ENCODE assay signal across 9 cellular contexts in the genomic region with DNA sequence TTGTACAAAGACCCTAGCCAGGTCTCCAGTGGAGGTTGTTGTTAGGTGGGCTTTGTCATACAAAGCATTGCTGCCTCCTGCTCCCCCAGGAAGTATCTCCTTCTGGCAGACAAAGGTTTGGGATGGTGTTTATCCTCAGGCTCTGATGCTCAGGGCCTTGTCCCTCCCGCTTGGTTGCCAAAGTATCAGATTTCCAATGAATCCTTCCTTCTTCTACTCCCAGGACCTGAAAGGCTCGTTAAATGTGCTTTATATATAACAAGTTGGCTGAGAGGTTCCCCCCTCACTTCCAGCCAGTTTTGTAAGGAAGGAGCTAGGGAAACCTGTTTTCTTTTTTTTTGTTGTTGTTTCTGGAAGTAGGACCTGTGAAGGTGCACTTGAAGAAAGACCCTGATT. TPM values are rescaled to one million over a fixed set of nuclear protein-coding genes. Genes with fewer than 3 reads are reported as not detected.
DNase-seq lines count a peak whose midpoint lies in the region; ATAC-seq and TF ChIP-seq lines count a peak whose summit lies in the region.
"Had no signal": no experiment of that assay in that cellular context is flagged by ENCODE, and none has a peak within 500 bp of the region (broad histone marks: within the 10 kb centered on the region; RNA-seq: fewer than 3 reads in every experiment).

No MANE protein-coding gene starts in this region.

- peak overlapping the region; percentile 87 to 99 (median 97) for H3K27ac Mint-ChIP-seq in H9

- H2AFZ ChIP-seq in H9 (ENCODE audit: low read length), result no peak overlapping the region

- H2BK15ac ChIP-seq in H9 (ENCODE audit: low read depth, low read length), result no peak overlapping the region

- H3T11ph ChIP-seq in H9 (ENCODE audit: low read length), result no peak overlapping the region

- H3K23ac ChIP-seq in H9 (ENCODE audit: insufficient read length, low read depth, low read length), result no peak overlapping the region

- H3K4me1 Mint-ChIP-seq in H9, result peaks cover 70 to 76% of the 10 kb centered on the region in 2 experiments

- no peak overlapping the region for H4K5ac ChIP-seq in H9 (ENCODE audit: insufficient read length, low read depth, low read length)

- ATAC-seq in Panc1 (no peak), GM21576 (IDR thresholded peaks at IDR 0.05; ENCODE audit: unreplicated experiment) (no peak)

- H3K4me1 ChIP-seq in H9 (ENCODE audit: insufficient read depth, low read length), result peaks cover 26% of the 10 kb centered on the region
- H3K4me1 ChIP-seq in Panc1 (ENCODE audit: control insufficient read depth, insufficient read depth, low read length), result peaks cover 83% of the 10 kb centered on the region
- H3K4me1 ChIP-seq in iPS DF 6.9 (ENCODE audit: control insufficient read depth, insufficient read depth, low read length), result peaks cover 15% of the 10 kb centered on the region

- no peak overlapping the region for H2BK5ac ChIP-seq in H9 (ENCODE audit: insufficient read length, low read length)

- no peak overlapping the region for H2BK20ac ChIP-seq in H9 (ENCODE audit: low read depth, low read length, poor library complexity, severe bottlenecking)

- in situ Hi-C loops in Panc1 (cut with HindIII; ENCODE audit: low pct_unique_long_range_greater_than_20kb, low sequenced_read_pairs), result no loop called here

- no peak overlapping the region for H3K9ac ChIP-seq in H9 (ENCODE audit: extremely low read depth, insufficient read length, low read length)

- peak overlapping the region; percentile 5 for H2BK12ac ChIP-seq in H9 (ENCODE audit: insufficient read length, low read depth, low read length)

- no peaks in the 10 kb centered on the region for H3K27me3 Mint-ChIP-seq in H9 (ENCODE audit: low read depth)

- intact Hi-C loops in Panc1 (cut with micrococcal nuclease; ENCODE audit: unreplicated experiment), result loop anchor here (5.0 kb wide), 1 partner anchor 42 kb away; no protein-coding TSS in a partner anchor

- no peak overlapping the region for H2BK120ac ChIP-seq in H9 (ENCODE audit: low read depth, low read length, poor library complexity, severe bottlenecking)

- no peak overlapping the region for H4K8ac ChIP-seq in H9 (replicated peaks; ENCODE audit: insufficient read length, low read depth, low read length)

- WGBS in H9 (ENCODE audit: extremely low coverage, insufficient read length, low lambda C conversion rate), result no CpG with 5 or more reads among the region's 2 CpGs
- no CpG with 5 or more reads among the region's 2 CpGs for WGBS in iPS DF 6.9 (ENCODE audit: insufficient coverage, insufficient read length)

- no peak overlapping the region for H3K4ac ChIP-seq in H9 (ENCODE audit: low read depth, low read length)

- no peak overlapping the region for H4K91ac ChIP-seq in H9 (ENCODE audit: insufficient read length, low read depth, low read length)

- H3K56ac ChIP-seq in H9 (ENCODE audit: insufficient read length, low read depth, low read length), result no peak overlapping the region

- DNase-seq in H9, result peak; percentile 65
- DNase-seq in Panc1 (ENCODE audit: low read depth, low spot score), result no peak
- no peak for DNase-seq in iPS DF 6.9 (ENCODE audit: low read depth, low spot score)
- no peak for DNase-seq in COR-L47 (lab: John Stamatoyannopoulos, UW)
- no peak for DNase-seq in NCI-H2081 (lab: John Stamatoyannopoulos, UW)
- DNase-seq: NCI-H187 had no signal

- H3K79me1 ChIP-seq in H9 (ENCODE audit: insufficient read depth, low read depth, low read length, poor library complexity, severe bottlenecking), result no peaks in the 10 kb centered on the region

- H3K4me3 Mint-ChIP-seq in H9, result peak overlapping the region; percentile 46 to 75

- H3K4me2 ChIP-seq in H9 (ENCODE audit: insufficient read depth, insufficient read length, low read length), result peak overlapping the region; percentile 32

- H3K18ac ChIP-seq in H9 (ENCODE audit: insufficient read length, low read depth, low read length), result peak overlapping the region; percentile 56

- peaks cover 3% of the 10 kb centered on the region for H3K23me2 ChIP-seq in H9 (ENCODE audit: insufficient read length, low read depth, low read length, poor library complexity, severe bottlenecking)

- no peaks in the 10 kb centered on the region for H4K20me1 ChIP-seq in H9 (ENCODE audit: control insufficient read depth, insufficient read depth, insufficient read length)

- H3K9me3 ChIP-seq in H9 (ENCODE audit: control insufficient read depth, low read depth, low read length), result no peaks in the 10 kb centered on the region
- no peaks in the 10 kb centered on the region for H3K9me3 ChIP-seq in Panc1 (ENCODE audit: control insufficient read depth, insufficient read depth, low read depth, low read length)
- H3K9me3 ChIP-seq in iPS DF 6.9 (ENCODE audit: control insufficient read depth, insufficient read depth, low read length), result no peaks in the 10 kb centered on the region

- H3K36me3 ChIP-seq in Panc1 (ENCODE audit: control insufficient read depth, insufficient read depth, low read length) (no peaks in the 10 kb centered on the region), iPS DF 6.9 (ENCODE audit: control insufficient read depth, insufficient read depth, low read length) (no peaks in the 10 kb centered on the region)

- H3K4me3 ChIP-seq in Panc1 (ENCODE audit: low read depth in 2 of 2, low read length in 2 of 2), result peak overlapping the region in 1 of 2 experiments; percentile 39; a peak in 2 of 4 replicates
- H3K4me3 ChIP-seq in iPS DF 6.9 (ENCODE audit: low read length), result no peak overlapping the region
- H3K4me3 ChIP-seq in skin epidermis, result no peak overlapping the region
- H3K4me3 ChIP-seq: lung had no signal

- H3K27ac ChIP-seq in H9 (ENCODE audit: insufficient read length, low read depth, low read length) (peak overlapping the region; percentile 11), Panc1 (ENCODE audit: low read length) (peak overlapping the region; percentile 97), iPS DF 6.9 (ENCODE audit: low read length) (peak overlapping the region; percentile 96), skin epidermis (peak overlapping the region in 17 of 21 experiments; percentile 5 to 82 (median 68))

- POLR2A ChIA-PET in Panc1 (lab: Charles Lee), result interaction anchor here (0.6 kb wide), 1 partner anchor 85 kb away, joined by 7 read pairs; no protein-coding TSS in a partner anchor

- TF ChIP-seq CTCF in H9 (conservative IDR thresholded peaks at IDR 0.05) (no peak), Panc1 (IDR thresholded peaks at IDR 0.05) (no peak)

- peaks cover 22% of the 10 kb centered on the region; the same call in 1 of the 2 replicates for H3K79me2 ChIP-seq in H9 (ENCODE audit: insufficient read depth, low read length)

- BruUV-seq in Panc1 (replicated peaks; lab: Mats Ljungman, UMichigan), result no TSS peak

- no peak overlapping the region for H2AK5ac ChIP-seq in H9 (ENCODE audit: insufficient read length, low read length)

- no peak overlapping the region; the same call in 1 of the 2 replicates for H3K14ac ChIP-seq in H9 (ENCODE audit: insufficient read depth, low read length)

- H3K36me3 Mint-ChIP-seq in H9 (ENCODE audit: insufficient read depth in 1 of 3, low read depth in 3 of 3), result peaks cover 0 to 2% (median 0%) of the 10 kb centered on the region in 3 experiments; a peak in 1 of 7 replicates

- H3K9me3 Mint-ChIP-seq in H9, result no peaks in the 10 kb centered on the region

- no peaks in the 10 kb centered on the region for H3K27me3 ChIP-seq in H9 (ENCODE audit: insufficient read depth, low read length)
- no peaks in the 10 kb centered on the region for H3K27me3 ChIP-seq in Panc1 (ENCODE audit: control insufficient read depth, insufficient read depth, low read length)
- H3K27me3 ChIP-seq in iPS DF 6.9 (ENCODE audit: control insufficient read depth, insufficient read depth, low read length), result no peaks in the 10 kb centered on the region

- CTCF ChIA-PET in Panc1 (lab: Charles Lee), result interaction anchor here (0.6 to 0.8 kb wide), 2 partner anchors 35 to 53 kb away, joined by 3 to 6 read pairs; no protein-coding TSS in a partner anchor

RNA-seq across cellular contexts. Expression of gene PTK7, which starts 14.4 kb away (rescaled TPM):
- total RNA-seq in H9 (2021) (126 and 128 TPM in 2 replicates), Panc1 (2021; ENCODE audit: unreplicated experiment) (240 TPM)
- 281 TPM for polyA plus RNA-seq in Panc1 (2012; ENCODE audit: insufficient read length)

RNA-seq across cellular contexts. Expression of gene KLC4, which starts 31.1 kb away (rescaled TPM):
- total RNA-seq in H9 (2021), result 29.7 TPM in 2 replicates
- total RNA-seq in Panc1 (2021; ENCODE audit: unreplicated experiment), result 22.6 TPM
- polyA plus RNA-seq in Panc1 (2012; ENCODE audit: insufficient read length), result 21.8 TPM

RNA-seq across cellular contexts. Expression of gene MRPL2, which starts 31.3 kb away (rescaled TPM):
- total RNA-seq in H9 (2021) (71.9 and 74.4 TPM in 2 replicates), Panc1 (2021; ENCODE audit: unreplicated experiment) (65.6 TPM)
- polyA plus RNA-seq in Panc1 (2012; ENCODE audit: insufficient read length), result 99.3 TPM

RNA-seq across cellular contexts. Expression of gene CUL7, which starts 36.9 kb away (rescaled TPM):
- 23.5 and 24.5 TPM in 2 replicates for total RNA-seq in H9 (2021)
- 32.1 TPM for total RNA-seq in Panc1 (2021; ENCODE audit: unreplicated experiment)
- 30.5 TPM for polyA plus RNA-seq in Panc1 (2012; ENCODE audit: insufficient read length)

Comparison
In these comparisons a context has a peak if more than half of its experiments do, and no peak if none do; other contexts are left out.
1. H3K27ac ChIP-seq: peak in every context shown above with its lines; median percentile 97 in Panc1; 96 in iPS DF 6.9; 68 in skin epidermis; 11 in H9.